ENCODE assay signal across 37 cellular contexts in the genomic region with DNA sequence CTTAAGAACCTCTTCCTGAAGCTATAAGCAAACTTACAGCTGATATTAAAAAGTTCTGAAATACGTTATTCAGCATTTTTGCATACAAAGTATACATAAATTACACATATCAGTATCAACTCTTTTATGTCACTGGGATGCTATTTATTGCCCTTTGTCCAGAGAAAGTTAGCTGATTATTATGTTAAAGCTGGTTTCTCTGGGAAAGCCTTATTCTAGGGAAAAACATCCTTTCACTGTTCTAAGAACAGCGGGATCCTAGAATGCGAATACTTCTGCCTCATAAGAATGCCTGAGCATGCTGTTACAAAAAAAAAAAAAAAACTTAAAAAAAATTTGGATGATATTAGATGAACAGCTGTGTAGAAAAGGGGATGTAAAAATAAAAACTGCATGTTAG.
"Had no signal": no experiment of that assay in that cellular context is flagged by ENCODE, and none has a peak within 500 bp of the region (broad histone marks: within the 10 kb centered on the region; RNA-seq: fewer than 3 reads in every experiment).

No MANE protein-coding gene starts in this region.

- H3K27me3 ChIP-seq: ascending aorta, cardiac muscle cell had no signal

- DNase-seq: activated CD4-positive, alpha-beta memory T cell treated with anti-CD3 and anti-CD28 coated beads, Interleukin-2, amount 10 ng/mL, durations not matched to agents 7 days and 5 days; activated CD4-positive, alpha-beta T cell treated with anti-CD3 and anti-CD28 coated beads for 1 hour; activated CD4-positive, alpha-beta T cell treated with anti-CD3 and anti-CD28 coated beads for 36 hours; activated CD4-positive, alpha-beta T cell treated with anti-CD3 and anti-CD28 coated beads for 48 hours; activated CD4-positive, alpha-beta T cell treated with anti-CD3 and anti-CD28 coated beads, Interleukin-2, amount 10 ng/mL, durations not matched to agents 7 days and 5 days; activated CD4-positive, alpha-beta T cell treated with anti-CD3 and anti-CD28 coated beads, Interleukin-2, amount 50 U/mL, for 48 hours; activated CD4-positive, CD25-positive, alpha-beta regulatory T cell; activated CD8-positive, alpha-beta memory T cell treated with anti-CD3 and anti-CD28 coated beads for 24 hours; activated CD8-positive, alpha-beta memory T cell treated with anti-CD3 and anti-CD28 coated beads, Interleukin-2, amount 10 ng/mL, durations not matched to agents 7 days and 5 days; activated CD8-positive, alpha-beta memory T cell treated with anti-CD3 and anti-CD28 coated beads, Interleukin-2, amount 50 U/mL, for 48 hours; activated CD8-positive, alpha-beta T cell treated with anti-CD3 and anti-CD28 coated beads, Interleukin-2, amount 10 ng/mL, durations not matched to agents 7 days and 5 days; activated effector memory CD4-positive, alpha-beta T cell treated with Interleukin-2 at 50 U/mL for 16 hours; activated gamma-delta T cell; activated naive CD4-positive, alpha-beta T cell treated with anti-CD3 and anti-CD28 coated beads, Interleukin-2, amount 10 ng/mL, durations not matched to agents 7 days and 5 days; activated naive CD4-positive, alpha-beta T cell treated with Interleukin-2 at 50 U/mL for 16 hours; activated naive CD8-positive, alpha-beta T cell treated with anti-CD3 and anti-CD28 coated beads, Interleukin-2, amount 10 ng/mL, durations not matched to agents 7 days and 5 days; activated naive CD8-positive, alpha-beta T cell treated with anti-CD3 and anti-CD28 coated beads, Interleukin-2, amount 50 U/mL, for 24 hours; activated T-cell treated with anti-CD3 and anti-CD28 coated beads, Interleukin-2, amount 50 U/mL, for 24 hours; activated T-cell treated with anti-CD3 and anti-CD28 coated beads, Interleukin-2, amount 50 U/mL, for 48 hours; amygdala; anterior cingulate cortex; caudate nucleus; cerebellar nuclear complex; T-helper 1 cell; T-helper 2 cell; T-helper 9 cell had no signal

- H3K27ac ChIP-seq: ascending aorta, cardiac muscle cell, VCaP had no signal

- H3K9me3 Mint-ChIP-seq: activated CD4-positive, alpha-beta memory T cell treated with anti-CD3 and anti-CD28 coated beads, Interleukin-2, amount 10 ng/mL, durations not matched to agents 7 days and 5 days; activated CD4-positive, alpha-beta T cell treated with anti-CD3 and anti-CD28 coated beads, Interleukin-2, amount 10 ng/mL, durations not matched to agents 7 days and 5 days; activated naive CD4-positive, alpha-beta T cell treated with anti-CD3 and anti-CD28 coated beads, Interleukin-2, amount 10 ng/mL, durations not matched to agents 7 days and 5 days; activated naive CD4-positive, alpha-beta T cell treated with anti-CD3 and anti-CD28 coated beads, Interleukin-2, amount 50 U/mL, for 24 hours; activated naive CD8-positive, alpha-beta T cell treated with anti-CD3 and anti-CD28 coated beads, Interleukin-2, amount 10 ng/mL, durations not matched to agents 7 days and 5 days; activated naive CD8-positive, alpha-beta T cell treated with anti-CD3 and anti-CD28 coated beads, Interleukin-2, amount 50 U/mL, for 24 hours; activated T-cell treated with anti-CD3 and anti-CD28 coated beads, Interleukin-2, amount 50 U/mL, for 24 hours; activated T-helper 2 cell treated with anti-CD3 and anti-CD28 coated beads, Interferon-gamma antibody, Interleukin-2, Interleukin-4, amounts not matched to agents 10 μg/mL and 5 μg/mL and 100 μg/mL, durations not matched to agents 14 hours and 24 hours and 36 hours; central memory CD8-positive, alpha-beta T cell; T-helper 1 cell treated with Interleukin-12 subunit alpha and Interleukin-12 subunit beta and Interleukin-4 antibody, amounts not matched to agents 30 μg/mL and 1 μg/mL, for 36 hours; T-helper 2 cell treated with Interferon-gamma antibody and Interleukin-4, amounts not matched to agents 5 μg/mL and 100 μg/mL, for 36 hours had no signal

- H3K27ac Mint-ChIP-seq: activated CD4-positive, alpha-beta memory T cell treated with anti-CD3 and anti-CD28 coated beads, Interleukin-2, amount 10 ng/mL, durations not matched to agents 7 days and 5 days; activated CD4-positive, alpha-beta T cell treated with anti-CD3 and anti-CD28 coated beads for 36 hours; activated CD4-positive, alpha-beta T cell treated with anti-CD3 and anti-CD28 coated beads, Interleukin-2, amount 10 ng/mL, durations not matched to agents 7 days and 5 days; activated CD8-positive, alpha-beta memory T cell treated with anti-CD3 and anti-CD28 coated beads, Interleukin-2, amount 10 ng/mL, durations not matched to agents 7 days and 5 days; activated CD8-positive, alpha-beta T cell treated with anti-CD3 and anti-CD28 coated beads, Interleukin-2, amount 10 ng/mL, durations not matched to agents 7 days and 5 days; activated naive CD4-positive, alpha-beta T cell treated with anti-CD3 and anti-CD28 coated beads, Interleukin-2, amount 10 ng/mL, durations not matched to agents 7 days and 5 days; activated naive CD4-positive, alpha-beta T cell treated with anti-CD3 and anti-CD28 coated beads, Interleukin-2, amount 50 U/mL, for 24 hours; activated naive CD8-positive, alpha-beta T cell; activated naive CD8-positive, alpha-beta T cell treated with anti-CD3 and anti-CD28 coated beads, Interleukin-2, amount 10 ng/mL, durations not matched to agents 7 days and 5 days; activated naive CD8-positive, alpha-beta T cell treated with anti-CD3 and anti-CD28 coated beads, Interleukin-2, amount 50 U/mL, for 24 hours; activated T-cell treated with anti-CD3 and anti-CD28 coated beads, Interleukin-2, amount 50 U/mL, for 24 hours; activated T-helper 2 cell treated with anti-CD3 and anti-CD28 coated beads, Interferon-gamma antibody, Interleukin-2, Interleukin-4, amounts not matched to agents 10 μg/mL and 5 μg/mL and 100 μg/mL, durations not matched to agents 14 hours and 24 hours and 36 hours; T-helper 1 cell treated with Interleukin-12 subunit alpha and Interleukin-12 subunit beta and Interleukin-4 antibody, amounts not matched to agents 30 μg/mL and 1 μg/mL, for 36 hours; T-helper 2 cell treated with Interferon-gamma antibody and Interleukin-4, amounts not matched to agents 5 μg/mL and 100 μg/mL, for 36 hours had no signal

- H3K9me3 ChIP-seq: ascending aorta had no signal

- H3K4me1 Mint-ChIP-seq: activated CD4-positive, alpha-beta T cell treated with anti-CD3 and anti-CD28 coated beads, Interleukin-2, amount 10 ng/mL, durations not matched to agents 7 days and 5 days; activated CD8-positive, alpha-beta memory T cell treated with anti-CD3 and anti-CD28 coated beads, Interleukin-2, amount 10 ng/mL, durations not matched to agents 7 days and 5 days; activated naive CD4-positive, alpha-beta T cell treated with anti-CD3 and anti-CD28 coated beads, Interleukin-2, amount 10 ng/mL, durations not matched to agents 7 days and 5 days; activated naive CD4-positive, alpha-beta T cell treated with anti-CD3 and anti-CD28 coated beads, Interleukin-2, amount 50 U/mL, for 24 hours; activated naive CD8-positive, alpha-beta T cell treated with anti-CD3 and anti-CD28 coated beads, Interleukin-2, amount 10 ng/mL, durations not matched to agents 7 days and 5 days; activated naive CD8-positive, alpha-beta T cell treated with anti-CD3 and anti-CD28 coated beads, Interleukin-2, amount 50 U/mL, for 24 hours; central memory CD8-positive, alpha-beta T cell had no signal

- H3K4me3 Mint-ChIP-seq: activated CD4-positive, alpha-beta memory T cell treated with anti-CD3 and anti-CD28 coated beads, Interleukin-2, amount 10 ng/mL, durations not matched to agents 7 days and 5 days; activated CD4-positive, alpha-beta T cell treated with anti-CD3 and anti-CD28 coated beads for 36 hours; activated CD4-positive, alpha-beta T cell treated with anti-CD3 and anti-CD28 coated beads, Interleukin-2, amount 10 ng/mL, durations not matched to agents 7 days and 5 days; activated CD8-positive, alpha-beta memory T cell treated with anti-CD3 and anti-CD28 coated beads, Interleukin-2, amount 10 ng/mL, durations not matched to agents 7 days and 5 days; activated CD8-positive, alpha-beta T cell treated with anti-CD3 and anti-CD28 coated beads, Interleukin-2, amount 10 ng/mL, durations not matched to agents 7 days and 5 days; activated naive CD4-positive, alpha-beta T cell treated with anti-CD3 and anti-CD28 coated beads, Interleukin-2, amount 10 ng/mL, durations not matched to agents 7 days and 5 days; activated naive CD4-positive, alpha-beta T cell treated with anti-CD3 and anti-CD28 coated beads, Interleukin-2, amount 50 U/mL, for 24 hours; activated naive CD8-positive, alpha-beta T cell; activated naive CD8-positive, alpha-beta T cell treated with anti-CD3 and anti-CD28 coated beads, Interleukin-2, amount 10 ng/mL, durations not matched to agents 7 days and 5 days; activated naive CD8-positive, alpha-beta T cell treated with anti-CD3 and anti-CD28 coated beads, Interleukin-2, amount 50 U/mL, for 24 hours; activated T-cell treated with anti-CD3 and anti-CD28 coated beads, Interleukin-2, amount 50 U/mL, for 24 hours; brain; central memory CD8-positive, alpha-beta T cell; T-helper 1 cell treated with Interleukin-12 subunit alpha and Interleukin-12 subunit beta and Interleukin-4 antibody, amounts not matched to agents 30 μg/mL and 1 μg/mL, for 36 hours; T-helper 2 cell treated with Interferon-gamma antibody and Interleukin-4, amounts not matched to agents 5 μg/mL and 100 μg/mL, for 36 hours had no signal

- H3K27me3 Mint-ChIP-seq: activated CD4-positive, alpha-beta memory T cell treated with anti-CD3 and anti-CD28 coated beads, Interleukin-2, amount 10 ng/mL, durations not matched to agents 7 days and 5 days; activated CD4-positive, alpha-beta T cell treated with anti-CD3 and anti-CD28 coated beads for 36 hours; activated CD4-positive, alpha-beta T cell treated with anti-CD3 and anti-CD28 coated beads, Interleukin-2, amount 10 ng/mL, durations not matched to agents 7 days and 5 days; activated CD8-positive, alpha-beta memory T cell treated with anti-CD3 and anti-CD28 coated beads, Interleukin-2, amount 10 ng/mL, durations not matched to agents 7 days and 5 days; activated naive CD4-positive, alpha-beta T cell treated with anti-CD3 and anti-CD28 coated beads, Interleukin-2, amount 10 ng/mL, durations not matched to agents 7 days and 5 days; activated naive CD4-positive, alpha-beta T cell treated with anti-CD3 and anti-CD28 coated beads, Interleukin-2, amount 50 U/mL, for 24 hours; activated naive CD8-positive, alpha-beta T cell; activated naive CD8-positive, alpha-beta T cell treated with anti-CD3 and anti-CD28 coated beads, Interleukin-2, amount 10 ng/mL, durations not matched to agents 7 days and 5 days; activated naive CD8-positive, alpha-beta T cell treated with anti-CD3 and anti-CD28 coated beads, Interleukin-2, amount 50 U/mL, for 24 hours; activated T-cell treated with anti-CD3 and anti-CD28 coated beads, Interleukin-2, amount 50 U/mL, for 24 hours; central memory CD8-positive, alpha-beta T cell had no signal

- H3K36me3 ChIP-seq: ascending aorta, cardiac muscle cell had no signal

- H3K36me3 Mint-ChIP-seq: activated naive CD4-positive, alpha-beta T cell treated with anti-CD3 and anti-CD28 coated beads, Interleukin-2, amount 10 ng/mL, durations not matched to agents 7 days and 5 days; activated naive CD8-positive, alpha-beta T cell treated with anti-CD3 and anti-CD28 coated beads, Interleukin-2, amount 10 ng/mL, durations not matched to agents 7 days and 5 days had no signal

- H3K4me1 ChIP-seq: ascending aorta had no signal

- ATAC-seq: activated CD4-positive, alpha-beta T cell treated with anti-CD3 and anti-CD28 coated beads for 36 hours; activated CD4-positive, CD25-positive, alpha-beta regulatory T cell treated with anti-CD3 and anti-CD28 coated beads, Interleukin-2, amount 50 U/mL, for 24 hours; activated CD8-positive, alpha-beta memory T cell treated with anti-CD3 and anti-CD28 coated beads, Interleukin-2, amount 10 ng/mL, durations not matched to agents 7 days and 5 days; activated CD8-positive, alpha-beta T cell treated with anti-CD3 and anti-CD28 coated beads, Interleukin-2, amount 10 ng/mL, durations not matched to agents 7 days and 5 days; activated naive CD8-positive, alpha-beta T cell treated with anti-CD3 and anti-CD28 coated beads, Interleukin-2, amount 50 U/mL, for 24 hours had no signal

- H3K4me3 ChIP-seq: ascending aorta, cardiac muscle cell had no signal
